ENCODE assay signal across 9 cellular contexts in genomic region chr10:103241262-103242011, GRCh38. TPM values are rescaled to one million over a fixed set of nuclear protein-coding genes. Genes with fewer than 3 reads are reported as not detected.
DNase-seq lines count a peak whose midpoint lies in the region; ATAC-seq and TF ChIP-seq lines count a peak whose summit lies in the region.
"Had no signal": no experiment of that assay in that cellular context is flagged by ENCODE, and none has a peak within 500 bp of the region (broad histone marks: within the 10 kb centered on the region; RNA-seq: fewer than 3 reads in every experiment).

No MANE protein-coding gene starts in this region.

- peaks cover 49% of the 10 kb centered on the region for H3F3A ChIP-seq in PC-9 (ENCODE audit: insufficient read depth, low read depth)

- TSS peak; percentile 37 for BruUV-seq in PC-9 (replicated peaks; lab: Mats Ljungman, UMichigan)

- H3K27ac ChIP-seq in PC-9: peak overlapping the region; percentile 100

- intact Hi-C loops in PC-9 (cut with micrococcal nuclease; ENCODE audit: unreplicated experiment): loop anchor here (1.0 to 10.0 kb wide), 5 partner anchors 36 to 177 kb away; partner anchors contain the start of gene INA

- no peaks in the 10 kb centered on the region for H4K20me1 ChIP-seq in PC-9 (ENCODE audit: insufficient read depth)

- no peaks in the 10 kb centered on the region for H3K79me2 ChIP-seq in PC-9 (ENCODE audit: low read depth)

- ATAC-seq in naive B cell (ENCODE audit: low read depth in 2 of 2): peak; percentile 62 to 65

- H3K4me1 Mint-ChIP-seq in naive B cell: peaks cover 21 to 38% (median 22%) of the 10 kb centered on the region in 3 donors
- no peaks in the 10 kb centered on the region for H3K4me1 Mint-ChIP-seq in glutamatergic neuron (ENCODE audit: low read depth, unreplicated experiment)

- CTCF ChIA-PET in PC-9 (lab: Charles Lee): interaction anchor here (0.6 to 1.1 kb wide), 3 partner anchors 10 to 324 kb away, joined by 4 to 8 read pairs (median 6); partner anchors contain the start of gene CNNM2

- H3K9me3 ChIP-seq in PC-9 (ENCODE audit: insufficient read depth, low read depth): no peaks in the 10 kb centered on the region

- DNase-seq in NCI-H748 (lab: John Stamatoyannopoulos, UW; ENCODE audit: unreplicated experiment) (peak; percentile 16), NCI-H748 treated with DMSO at 0.1 percent for 48 hours (lab: John Stamatoyannopoulos, UW) (no peak), PC-9 (peak; percentile 84 to 96), epithelial cell of proximal tubule (ENCODE audit: low read depth) (peak; percentile 88), naive B cell (no peak), NCI-H526 treated with DMSO at 0.1 percent for 48 hours (lab: John Stamatoyannopoulos, UW) (no peak), glutamatergic neuron (no peak)
- no peak for DNase-seq in stimulated activated naive CD4-positive, alpha-beta T cell (lab: John Stamatoyannopoulos, UW)

- POLR2A ChIA-PET in PC-9 (lab: Charles Lee; ENCODE audit: unreplicated experiment): interaction anchor here (0.5 to 1.2 kb wide), 7 partner anchors 11 to 477 kb away, joined by 3 to 27 read pairs (median 6); no protein-coding TSS in a partner anchor

- peak overlapping the region; percentile 91 for H3K4me2 ChIP-seq in PC-9

- H3K9me2 ChIP-seq in PC-9 (ENCODE audit: insufficient read depth): no peaks in the 10 kb centered on the region

- peaks cover 60% of the 10 kb centered on the region for H3K4me1 ChIP-seq in PC-9 (replicated peaks; ENCODE audit: insufficient read depth)

- H3K36me3 Mint-ChIP-seq in naive B cell (no peaks in the 10 kb centered on the region), glutamatergic neuron (ENCODE audit: unreplicated experiment) (no peaks in the 10 kb centered on the region)

- H3K27me3 Mint-ChIP-seq in naive B cell (peaks cover 0 to 4% (median 0%) of the 10 kb centered on the region in 3 donors), glutamatergic neuron (ENCODE audit: unreplicated experiment) (no peaks in the 10 kb centered on the region)

- no peaks in the 10 kb centered on the region for H3K27me3 ChIP-seq in PC-9 (ENCODE audit: insufficient read depth, low read depth)

- peak overlapping the region in 4 of 6 donors; percentile 11 to 86 (median 57) for H3K27ac Mint-ChIP-seq in naive B cell
- no peak overlapping the region for H3K27ac Mint-ChIP-seq in glutamatergic neuron (ENCODE audit: unreplicated experiment)

- no peaks in the 10 kb centered on the region for H3K36me3 ChIP-seq in PC-9 (ENCODE audit: low read depth)

- peak overlapping the region; percentile 55; the same call in 1 of the 2 replicates for H3K4me3 ChIP-seq in PC-9
- peak overlapping the region; percentile 56 for H3K4me3 ChIP-seq in epithelial cell of proximal tubule (ENCODE audit: low read depth, low read length)

- TF ChIP-seq CTCF in PC-9 (conservative IDR thresholded peaks at IDR 0.05): no peak
- TF ChIP-seq CTCF in epithelial cell of proximal tubule (conservative IDR thresholded peaks at IDR 0.05; ENCODE audit: low read depth, low read length): no peak
- no peak for TF ChIP-seq CTCF in glutamatergic neuron (IDR thresholded peaks at IDR 0.05; ENCODE audit: partially characterized antibody, unreplicated experiment)

- peak overlapping the region in 5 of 8 donors; percentile 12 to 62 (median 37) for H3K4me3 Mint-ChIP-seq in naive B cell
- no peak overlapping the region for H3K4me3 Mint-ChIP-seq in glutamatergic neuron (ENCODE audit: unreplicated experiment)

- no peak overlapping the region for H2AFZ ChIP-seq in PC-9

- peaks cover 0 to 2% (median 0%) of the 10 kb centered on the region in 7 donors for H3K9me3 Mint-ChIP-seq in naive B cell
- H3K9me3 Mint-ChIP-seq in glutamatergic neuron (ENCODE audit: unreplicated experiment): peaks cover 2% of the 10 kb centered on the region

RNA-seq across cellular contexts. Expression of gene RPEL1, which starts 4.2 kb away (rescaled TPM):
- not detected in 2 replicates for total RNA-seq in PC-9 (2021)
- 0.06 and 0.07 TPM in 2 replicates for total RNA-seq in epithelial cell of proximal tubule
- polyA plus RNA-seq in naive B cell (ENCODE audit: low read depth in 6 of 6): not detected
- total RNA-seq in glutamatergic neuron (ENCODE audit: unreplicated experiment): not detected
- total RNA-seq: T-helper 1 cell treated with Interleukin-12 subunit alpha and Interleukin-12 subunit beta and Interleukin-4 antibody, amounts not matched to agents 30 ng/mL and 1 ng/mL, for 36 hours had no signal

RNA-seq across cellular contexts. Expression of gene INA, which starts 35.5 kb away (rescaled TPM):
- total RNA-seq in PC-9 (2021) (20.4 and 20.9 TPM in 2 replicates), epithelial cell of proximal tubule (6.5 and 18.4 TPM in 2 replicates), glutamatergic neuron (ENCODE audit: unreplicated experiment) (625 TPM)
- not detected for polyA plus RNA-seq in naive B cell (ENCODE audit: low read depth in 6 of 6)

RNA-seq across cellular contexts. Expression of gene NT5C2, which starts 48.4 kb away (rescaled TPM):
- total RNA-seq in PC-9 (2021) (47.1 and 67.9 TPM in 2 replicates), epithelial cell of proximal tubule (37.0 and 41.0 TPM in 2 replicates), glutamatergic neuron (ENCODE audit: unreplicated experiment) (68.5 TPM)
- polyA plus RNA-seq in naive B cell (ENCODE audit: low read depth in 6 of 6): 10 to 100 TPM; 49.2 to 68.2 (median 61.9) TPM

Comparison
In these comparisons a context has a peak if more than half of its experiments do, and no peak if none do; other contexts are left out.
1. DNase-seq: peak in NCI-H748 (single experiment), PC-9 (2 of 2) and epithelial cell of proximal tubule (single experiment); none in NCI-H748 treated with DMSO at 0.1 percent for 48 hours (single experiment), naive B cell (single experiment), NCI-H526 treated with DMSO at 0.1 percent for 48 hours (single experiment), glutamatergic neuron (single experiment) and stimulated activated naive CD4-positive, alpha-beta T cell (0 of 6).
2. RNA of gene INA, which starts 35.5 kb away (total RNA-seq): 625 TPM in glutamatergic neuron (single experiment); 20.4 to 20.9 TPM in PC-9 and 6.5 to 18.4 TPM in epithelial cell of proximal tubule; every median in the first group is over 10 times any median in the second.